ENCODE assay signal across 22 cellular contexts in genomic region chr16:54128629-54129230, GRCh38.
"Had no signal": no experiment of that assay in that cellular context is flagged by ENCODE, and none has a peak within 500 bp of the region (broad histone marks: within the 10 kb centered on the region; RNA-seq: fewer than 3 reads in every experiment).

No MANE protein-coding gene starts in this region.

- FAIRE-seq: frontal cortex had no signal

- H3K9ac ChIP-seq: parathyroid adenoma had no signal

- ATAC-seq: activated CD4-positive, CD25-positive, alpha-beta regulatory T cell treated with anti-CD3 and anti-CD28 coated beads, Interleukin-2, amount 50 U/mL, for 24 hours; activated CD8-positive, alpha-beta T cell treated with anti-CD3 and anti-CD28 coated beads for 36 hours; activated naive CD4-positive, alpha-beta T cell treated with anti-CD3 and anti-CD28 coated beads, Interleukin-2, amount 50 U/mL, for 72 hours; esophagus mucosa; natural killer cell treated with Interleukin-12 subunit alpha and Interleukin-12 subunit beta and Interleukin-15 and Interleukin-18, amount 100 ng/mL, for 72 hours; stimulated activated naive B cell treated with anti-CD40 and anti-IgM and Interleukin-4, amounts not matched to agents 10 μg/mL and 1 μg/mL and 100 μg/mL, for 72 hours had no signal

- DNase-seq: activated CD4-positive, alpha-beta T cell treated with anti-CD3 and anti-CD28 coated beads, Interleukin-2, amount 10 ng/mL, durations not matched to agents 24 days and 14 days; activated CD8-positive, alpha-beta T cell treated with anti-CD3 and anti-CD28 coated beads for 36 hours; aorta; central memory CD4-positive, alpha-beta T cell; effector memory CD4-positive, alpha-beta T cell; glutamatergic neuron; hippocampal formation; kidney glomerular epithelial cell; left ventricle myocardium inferior; mammary epithelial cell; sigmoid colon; stimulated activated CD4-positive, alpha-beta T cell treated with anti-CD3 and anti-CD28 coated beads, Interleukin-2, amount 100 ng/mL, for 48 hours; stimulated activated CD8-positive, alpha-beta memory T cell treated with anti-CD3 and anti-CD28 coated beads, Interleukin-4, amount 100 ng/mL, for 48 hours; stimulated activated naive B cell treated with anti-CD40 and anti-IgM and Interleukin-4, amounts not matched to agents 10 μg/mL and 1 μg/mL and 100 μg/mL, for 72 hours had no signal

- H2AFZ ChIP-seq: parathyroid adenoma had no signal

- H3K79me2 ChIP-seq: parathyroid adenoma had no signal

- H3K9me3 ChIP-seq: neutrophil, sigmoid colon, vagina had no signal

- H3K27me3 ChIP-seq: neutrophil, sigmoid colon, vagina had no signal

- H3K4me3 ChIP-seq: left ventricle myocardium inferior, sigmoid colon, vagina had no signal

- H3K27ac ChIP-seq: left ventricle myocardium inferior, neutrophil, parathyroid adenoma, sigmoid colon, vagina had no signal

- H3K36me3 ChIP-seq: left ventricle myocardium inferior, neutrophil, sigmoid colon, vagina had no signal

- H3K4me1 ChIP-seq: left ventricle myocardium inferior, parathyroid adenoma, sigmoid colon, vagina had no signal
